Comparison of ENCODE assay signal across 32 cellular contexts in the genomic region with DNA sequence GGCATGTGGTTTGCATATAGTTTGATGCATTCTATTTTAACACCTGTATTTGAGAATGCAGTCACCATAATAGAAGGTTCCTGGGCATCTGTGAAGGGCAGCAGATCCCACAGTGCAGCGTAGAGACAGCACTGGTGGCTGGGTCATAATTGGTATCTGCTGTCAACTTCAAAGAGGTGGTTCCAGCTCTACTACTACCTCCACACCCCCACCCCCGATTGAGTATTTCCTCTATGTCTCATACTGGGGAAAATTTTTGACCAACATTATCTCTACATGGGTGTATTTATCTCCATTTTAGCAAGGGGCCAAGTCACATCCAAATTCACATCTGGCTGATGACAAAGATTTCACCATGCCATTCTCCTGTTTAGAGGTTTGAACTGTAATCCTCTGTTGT. TPM values are rescaled to one million over a fixed set of nuclear protein-coding genes. Genes with fewer than 3 reads are reported as not detected.
"Had no signal": no experiment of that assay in that cellular context is flagged by ENCODE, and none has a peak within 500 bp of the region (broad histone marks: within the 10 kb centered on the region; RNA-seq: fewer than 3 reads in every experiment).

No MANE protein-coding gene starts in this region.

- H3K4me3 Mint-ChIP-seq: activated CD4-positive, alpha-beta T cell treated with anti-CD3 and anti-CD28 coated beads, Interleukin-2, amount 10 ng/mL, durations not matched to agents 7 days and 5 days; activated naive CD4-positive, alpha-beta T cell treated with anti-CD3 and anti-CD28 coated beads, Interleukin-2, amount 10 ng/mL, durations not matched to agents 7 days and 5 days; activated T-cell treated with anti-CD3 and anti-CD28 coated beads, Interleukin-2, amount 50 U/mL, for 24 hours; activated T-helper 1 cell treated with anti-CD3 and anti-CD28 coated beads, Interleukin-12 subunit alpha, Interleukin-12 subunit beta, Interleukin-2, Interleukin-4 antibody, amounts not matched to agents 30 ng/mL and 10 ng/mL and 1 ng/mL, durations not matched to agents 14 hours and 24 hours and 36 hours; effector memory CD8-positive, alpha-beta T cell; T-helper 17 cell; T-helper 2 cell treated with Interferon-gamma antibody and Interleukin-4, amounts not matched to agents 5 μg/mL and 100 μg/mL, for 36 hours had no signal

- ATAC-seq: body of pancreas; effector memory CD8-positive, alpha-beta T cell; foreskin keratinocyte; gastrocnemius medialis; heart left ventricle; T-helper 17 cell had no signal

- H3K4me1 Mint-ChIP-seq: activated CD4-positive, alpha-beta T cell treated with anti-CD3 and anti-CD28 coated beads, Interleukin-2, amount 10 ng/mL, durations not matched to agents 7 days and 5 days; activated naive CD4-positive, alpha-beta T cell treated with anti-CD3 and anti-CD28 coated beads, Interleukin-2, amount 10 ng/mL, durations not matched to agents 7 days and 5 days; T-helper 17 cell had no signal

- H3K27ac Mint-ChIP-seq: activated CD4-positive, alpha-beta T cell treated with anti-CD3 and anti-CD28 coated beads, Interleukin-2, amount 10 ng/mL, durations not matched to agents 7 days and 5 days; activated naive CD4-positive, alpha-beta T cell treated with anti-CD3 and anti-CD28 coated beads, Interleukin-2, amount 10 ng/mL, durations not matched to agents 7 days and 5 days; activated naive CD4-positive, alpha-beta T cell treated with anti-CD3 and anti-CD28 coated beads, Interleukin-2, amount 50 U/mL, for 72 hours; activated T-cell treated with anti-CD3 and anti-CD28 coated beads, Interleukin-2, amount 50 U/mL, for 24 hours; activated T-helper 1 cell treated with anti-CD3 and anti-CD28 coated beads, Interleukin-12 subunit alpha, Interleukin-12 subunit beta, Interleukin-2, Interleukin-4 antibody, amounts not matched to agents 30 ng/mL and 10 ng/mL and 1 ng/mL, durations not matched to agents 14 hours and 24 hours and 36 hours; effector memory CD8-positive, alpha-beta T cell; T-helper 17 cell; T-helper 2 cell treated with Interferon-gamma antibody and Interleukin-4, amounts not matched to agents 5 μg/mL and 100 μg/mL, for 36 hours had no signal

- DNase-seq: activated CD4-positive, alpha-beta T cell treated with anti-CD3 and anti-CD28 coated beads for 4 hours; activated CD4-positive, alpha-beta T cell treated with anti-CD3 and anti-CD28 coated beads, Interleukin-2, amount 10 ng/mL, durations not matched to agents 7 days and 5 days; activated CD4-positive, alpha-beta T cell treated with anti-CD3 and anti-CD28 coated beads, Interleukin-2, amount 50 U/mL, for 48 hours; activated CD4-positive, CD25-positive, alpha-beta regulatory T cell; activated CD4-positive, CD25-positive, alpha-beta regulatory T cell treated with anti-CD3 and anti-CD28 coated beads, Interleukin-2, amount 50 U/mL, for 72 hours; activated CD8-positive, alpha-beta memory T cell treated with anti-CD3 and anti-CD28 coated beads, Interleukin-2, amount 50 U/mL, for 48 hours; activated gamma-delta T cell; activated naive CD4-positive, alpha-beta T cell; activated naive CD4-positive, alpha-beta T cell treated with anti-CD3 and anti-CD28 coated beads, Interleukin-2, amount 10 ng/mL, durations not matched to agents 7 days and 5 days; activated T-cell treated with anti-CD3 and anti-CD28 coated beads for 4 hours; activated T-cell treated with anti-CD3 and anti-CD28 coated beads, Interleukin-2, amount 50 U/mL, for 24 hours; adrenal gland; amygdala; aorta; body of pancreas; caudate nucleus; cortex of kidney; dermis blood vessel endothelial cell; effector CD4-positive, alpha-beta T cell; effector memory CD8-positive, alpha-beta T cell; erythroblast; foreskin keratinocyte; gastrocnemius medialis; glutamatergic neuron; heart left ventricle; T-helper 1 cell; T-helper 17 cell; T1000 had no signal

- H3K9me3 Mint-ChIP-seq: activated CD4-positive, alpha-beta T cell treated with anti-CD3 and anti-CD28 coated beads, Interleukin-2, amount 10 ng/mL, durations not matched to agents 7 days and 5 days; activated naive CD4-positive, alpha-beta T cell treated with anti-CD3 and anti-CD28 coated beads, Interleukin-2, amount 10 ng/mL, durations not matched to agents 7 days and 5 days; activated naive CD4-positive, alpha-beta T cell treated with anti-CD3 and anti-CD28 coated beads, Interleukin-2, amount 50 U/mL, for 72 hours; activated T-cell treated with anti-CD3 and anti-CD28 coated beads, Interleukin-2, amount 50 U/mL, for 24 hours; activated T-helper 1 cell treated with anti-CD3 and anti-CD28 coated beads, Interleukin-12 subunit alpha, Interleukin-12 subunit beta, Interleukin-2, Interleukin-4 antibody, amounts not matched to agents 30 ng/mL and 10 ng/mL and 1 ng/mL, durations not matched to agents 14 hours and 24 hours and 36 hours; effector memory CD8-positive, alpha-beta T cell; T-helper 2 cell treated with Interferon-gamma antibody and Interleukin-4, amounts not matched to agents 5 μg/mL and 100 μg/mL, for 36 hours had no signal

- H3K36me3 Mint-ChIP-seq: activated naive CD4-positive, alpha-beta T cell treated with anti-CD3 and anti-CD28 coated beads, Interleukin-2, amount 10 ng/mL, durations not matched to agents 7 days and 5 days; activated naive CD4-positive, alpha-beta T cell treated with anti-CD3 and anti-CD28 coated beads, Interleukin-2, amount 50 U/mL, for 72 hours had no signal

RNA-seq across cellular contexts. Expression of a gene that starts 43.0 kb away (rescaled TPM):
- total RNA-seq: activated CD4-positive, alpha-beta T cell treated with anti-CD3 and anti-CD28 coated beads, Interleukin-2, amount 10 ng/mL, durations not matched to agents 7 days and 5 days; activated naive CD4-positive, alpha-beta T cell treated with anti-CD3 and anti-CD28 coated beads, Interleukin-2, amount 50 U/mL, for 72 hours; activated T-helper 1 cell treated with anti-CD3 and anti-CD28 coated beads, Interleukin-12 subunit alpha, Interleukin-12 subunit beta, Interleukin-2, Interleukin-4 antibody, amounts not matched to agents 30 ng/mL and 10 ng/mL and 1 ng/mL, durations not matched to agents 14 hours and 24 hours and 36 hours; adrenal gland; aorta; dermis blood vessel endothelial cell; esophagus muscularis mucosa; foreskin keratinocyte; gastrocnemius medialis; T-helper 17 cell had no signal
